In the genomic region with DNA sequence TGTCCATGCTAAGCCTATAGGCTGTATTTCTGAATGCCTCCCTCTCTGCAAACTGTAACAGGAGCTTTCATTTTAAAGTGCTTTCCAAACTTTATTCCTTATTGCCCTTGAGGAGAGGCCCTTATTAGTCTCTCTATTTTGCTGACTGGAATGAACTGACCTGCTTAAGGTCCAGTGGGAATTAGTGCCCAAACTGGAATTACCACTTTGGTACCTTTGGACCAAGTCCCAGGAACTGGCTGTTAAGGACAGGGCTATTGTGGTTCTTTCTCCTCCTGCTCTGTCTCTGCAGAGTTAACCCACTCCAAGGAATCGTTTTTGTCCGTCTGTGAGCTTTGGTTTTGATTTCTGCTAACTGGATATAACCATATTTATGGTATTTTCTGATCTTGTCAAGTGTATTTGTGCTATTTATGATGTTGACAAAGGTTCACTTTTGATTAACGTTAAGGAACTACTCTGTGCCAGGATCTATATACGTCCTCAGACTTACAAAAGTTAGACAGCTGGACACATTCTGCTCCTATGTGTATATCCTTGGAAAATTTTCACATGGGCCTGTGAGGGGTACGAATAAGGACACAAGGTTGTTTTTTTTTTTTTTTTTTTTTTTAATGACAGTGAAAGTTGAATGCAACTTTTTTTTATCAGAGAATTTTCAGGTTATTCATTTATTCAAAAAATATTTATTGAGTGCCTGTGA, we compare ENCODE assay signal across 19 cellular contexts.
DNase-seq lines count a peak whose midpoint lies in the region; ATAC-seq, FAIRE-seq and TF ChIP-seq lines count a peak whose summit lies in the region.
"Had no signal": no experiment of that assay in that cellular context is flagged by ENCODE, and none has a peak within 500 bp of the region (broad histone marks: within the 10 kb centered on the region; RNA-seq: fewer than 3 reads in every experiment).

No MANE protein-coding gene starts in this region.

- H3K36me3 Mint-ChIP-seq in naive thymus-derived CD8-positive, alpha-beta T cell, result peaks cover 0 to 31% (median 6%) of the 10 kb centered on the region in 3 donors

- H3K27me3 ChIP-seq in body of pancreas (no peaks in the 10 kb centered on the region), HepG2 (ENCODE audit: control insufficient read depth in 1 of 2, insufficient read depth in 2 of 2, low read length in 2 of 2) (no peaks in the 10 kb centered on the region), tibial artery (no peaks in the 10 kb centered on the region)
- H3K27me3 ChIP-seq: BLaER1 treated with 17β-estradiol and CSF1 and Interleukin-3, amounts not matched to agents 10 nM and 100 nM; cardiac muscle cell; SJSA1 had no signal

- H3K9me3 Mint-ChIP-seq in naive thymus-derived CD8-positive, alpha-beta T cell, result peaks cover 10 to 42% (median 24%) of the 10 kb centered on the region in 9 donors

- H3K4me1 ChIP-seq in body of pancreas (peaks cover 38% of the 10 kb centered on the region), HepG2 (ENCODE audit: insufficient read depth, low read length) (no peaks in the 10 kb centered on the region), tibial artery (peaks cover 0 to 32% (median 11%) of the 10 kb centered on the region in 4 donors)
- H3K4me1 ChIP-seq: SJSA1 had no signal

- no peak overlapping the region for H3K27ac Mint-ChIP-seq in naive thymus-derived CD8-positive, alpha-beta T cell
- H3K27ac Mint-ChIP-seq: activated naive CD8-positive, alpha-beta T cell treated with anti-CD3 and anti-CD28 coated beads for 36 hours; activated T-cell treated with anti-CD3 and anti-CD28 coated beads, Interleukin-2, amount 50 U/mL, for 24 hours had no signal

- ATAC-seq in body of pancreas (peak; percentile 99), HepG2 (no peak), GM18498 (IDR thresholded peaks at IDR 0.05; ENCODE audit: unreplicated experiment) (no peak)
- ATAC-seq in naive thymus-derived CD8-positive, alpha-beta T cell, result no peak
- ATAC-seq: sciatic nerve had no signal

- H3K4me3 ChIP-seq in body of pancreas, result no peak overlapping the region
- H3K4me3 ChIP-seq in HepG2 (replicated peaks in 1 of 3; ENCODE audit: insufficient read depth in 1 of 3, low read depth in 2 of 3, low read length in 3 of 3), result no peak overlapping the region
- H3K4me3 ChIP-seq in tibial artery, result no peak overlapping the region
- H3K4me3 ChIP-seq: BLaER1 treated with 17β-estradiol and CSF1 and Interleukin-3, amounts not matched to agents 10 nM and 100 nM; cardiac muscle cell; SJSA1 had no signal

- TF ChIP-seq CTCF in body of pancreas (IDR thresholded peaks at IDR 0.05) (no peak), HepG2 (CRISPR knock-in tag; IDR thresholded peaks at IDR 0.05) (no peak), tibial artery (IDR thresholded peaks at IDR 0.05) (no peak)

- H3K4me1 Mint-ChIP-seq in naive thymus-derived CD8-positive, alpha-beta T cell, result peaks cover 0 to 9% (median under 1%) of the 10 kb centered on the region in 4 donors
- H3K4me1 Mint-ChIP-seq: activated naive CD8-positive, alpha-beta T cell treated with anti-CD3 and anti-CD28 coated beads for 36 hours had no signal

- in situ Hi-C loops in HepG2 (cut with HindIII; ENCODE audit: extremely low pct_ligation_motif_present, low pct_unique_long_range_greater_than_20kb), result no loop called here

- CTCF ChIA-PET in HepG2 (lab: Yijun Ruan, JAX; ENCODE audit: low intra/inter-chr PET ratio, low total read pairs), result no interaction called here

- H3K9me3 ChIP-seq in body of pancreas, result no peaks in the 10 kb centered on the region
- peaks cover 18% of the 10 kb centered on the region for H3K9me3 ChIP-seq in HepG2 (ENCODE audit: low read length)
- peaks cover 0 to 9% (median 0%) of the 10 kb centered on the region in 3 donors for H3K9me3 ChIP-seq in tibial artery
- H3K9me3 ChIP-seq: SJSA1 had no signal

- H3K27ac ChIP-seq in body of pancreas, result peak overlapping the region; percentile 28 to 87 (median 77)
- H3K27ac ChIP-seq in HepG2 (ENCODE audit: extremely low read length, insufficient read depth, low read length), result no peak overlapping the region
- peak overlapping the region; percentile 9 to 18 for H3K27ac ChIP-seq in tibial artery
- H3K27ac ChIP-seq: BLaER1 treated with 17β-estradiol and CSF1 and Interleukin-3, amounts not matched to agents 10 nM and 100 nM; cardiac muscle cell; SJSA1 had no signal

- H3K4me2 ChIP-seq in HepG2 (ENCODE audit: low read depth, low read length), result no peak overlapping the region

- POLR2A ChIA-PET in HepG2 (lab: Yijun Ruan, JAX), result no interaction called here
- POLR2A ChIA-PET in naive thymus-derived CD8-positive, alpha-beta T cell (lab: Charles Lee), result no interaction called here

- intact Hi-C loops in body of pancreas (cut with DNase I), result no loop called here
- intact Hi-C loops in HepG2 (cut with micrococcal nuclease; ENCODE audit: unreplicated experiment), result no loop called here
- intact Hi-C loops in tibial artery (cut with DNase I; ENCODE audit: low total_unique reads), result no loop called here

- no peak overlapping the region for H3K9ac ChIP-seq in HepG2 (ENCODE audit: insufficient read depth, low read depth, low read length)
- H3K9ac ChIP-seq: BLaER1 treated with 17β-estradiol and CSF1 and Interleukin-3, amounts not matched to agents 10 nM and 100 nM had no signal

- peak; percentile 42 for TF ChIP-seq RAD21 in Ishikawa (IDR thresholded peaks at IDR 0.05; ENCODE audit: low read depth)
- TF ChIP-seq RAD21 in HepG2 (CRISPR knock-in tag; IDR thresholded peaks at IDR 0.05), result no peak

- WGBS in body of pancreas, 2 donors, result 9 to 20% methylated on average over 5 of the region's 5 CpGs
- WGBS in HepG2 (ENCODE audit: low lambda C conversion rate), result 79% methylated on average over 5 of the region's 5 CpGs

- DNase-seq in body of pancreas (peak; percentile 81 to 92 (median 86)), HepG2 (ENCODE audit: low spot score) (no peak), tibial artery (peak in 1 of 2 donors; percentile 65), NCI-H2171 (lab: John Stamatoyannopoulos, UW) (no peak)
- DNase-seq in naive thymus-derived CD8-positive, alpha-beta T cell, result no peak
- DNase-seq in activated CD4-positive, CD25-positive, alpha-beta regulatory T cell treated with anti-CD3 and anti-CD28 coated beads, Interleukin-2, amount 50 U/mL, for 72 hours, result no peak
- DNase-seq: activated naive CD8-positive, alpha-beta T cell treated with anti-CD3 and anti-CD28 coated beads for 36 hours; activated T-cell treated with anti-CD3 and anti-CD28 coated beads, Interleukin-2, amount 50 U/mL, for 24 hours; effector CD8-positive, alpha-beta T cell; mesenchymal stem cell; NCI-H2227 treated with DMSO at 0.1 percent for 48 hours; stimulated activated CD4-positive, alpha-beta T cell treated with anti-CD3 and anti-CD28 coated beads, Interleukin-2, amount 100 ng/mL, for 48 hours; stimulated activated CD8-positive, alpha-beta memory T cell treated with anti-CD3 and anti-CD28 coated beads, Interleukin-4, amount 100 ng/mL, for 48 hours had no signal

- no peaks in the 10 kb centered on the region for H4K20me1 ChIP-seq in HepG2 (ENCODE audit: insufficient read depth, low read length)
- H4K20me1 ChIP-seq: BLaER1 treated with 17β-estradiol and CSF1 and Interleukin-3, amounts not matched to agents 10 nM and 100 nM had no signal

- no peak for FAIRE-seq in HepG2 (lab: Jason Lieb, UNC)

- H3K36me3 ChIP-seq in body of pancreas (replicated peaks in 1 of 2; ENCODE audit: insufficient read depth in 1 of 2, low read depth in 2 of 2) (no peaks in the 10 kb centered on the region), HepG2 (replicated peaks in 1 of 2; ENCODE audit: control insufficient read depth in 1 of 2, insufficient read depth in 2 of 2, low read length in 2 of 2) (no peaks in the 10 kb centered on the region), tibial artery (no peaks in the 10 kb centered on the region)
- H3K36me3 ChIP-seq: cardiac muscle cell, SJSA1 had no signal

- BruUV-seq in HepG2 (replicated peaks; lab: Mats Ljungman, UMichigan), result no TSS peak

- TF ChIP-seq EP300 in Ishikawa (IDR thresholded peaks at IDR 0.05; ENCODE audit: borderline replicate concordance), result peak; percentile 68; the same call in 1 of the 2 replicates
- TF ChIP-seq EP300 in HepG2 (IDR thresholded peaks at IDR 0.05; ENCODE audit: low read depth in 2 of 2, low read length in 2 of 2), result no peak
- no peak for TF ChIP-seq EP300 in HepG2 (CRISPR knock-in tag; IDR thresholded peaks at IDR 0.05; ENCODE audit: borderline replicate concordance)

- H3K27me3 Mint-ChIP-seq in naive thymus-derived CD8-positive, alpha-beta T cell, result no peaks in the 10 kb centered on the region
- H3K27me3 Mint-ChIP-seq: activated naive CD8-positive, alpha-beta T cell treated with anti-CD3 and anti-CD28 coated beads for 36 hours; activated T-cell treated with anti-CD3 and anti-CD28 coated beads, Interleukin-2, amount 50 U/mL, for 24 hours had no signal

- H3K79me2 ChIP-seq in HepG2 (ENCODE audit: insufficient read depth, low read length), result no peaks in the 10 kb centered on the region

- TF ChIP-seq POLR2A in body of pancreas (IDR thresholded peaks at IDR 0.05) (no peak), HepG2 (IDR thresholded peaks at IDR 0.05; ENCODE audit: insufficient read depth in 1 of 2, low read depth in 2 of 2, low read length in 2 of 2) (no peak)

- H2AFZ ChIP-seq in HepG2 (ENCODE audit: low read length), result no peak overlapping the region

- no peak overlapping the region for H3K4me3 Mint-ChIP-seq in naive thymus-derived CD8-positive, alpha-beta T cell
- H3K4me3 Mint-ChIP-seq: activated naive CD8-positive, alpha-beta T cell treated with anti-CD3 and anti-CD28 coated beads for 36 hours; activated T-cell treated with anti-CD3 and anti-CD28 coated beads, Interleukin-2, amount 50 U/mL, for 24 hours had no signal

TF ChIP-seq in Ishikawa, 13 proteins besides CTCF, POLR2A, EP300 and RAD21 (continues in another document):
- TF ChIP-seq TCF12 (IDR thresholded peaks at IDR 0.05; ENCODE audit: low read depth), result peak; percentile 55; the same call in 1 of the 2 replicates
- TF ChIP-seq FOXM1 (IDR thresholded peaks at IDR 0.05; ENCODE audit: borderline replicate concordance, low read depth), result peak; percentile 43; the same call in 1 of the 2 replicates
- peak; percentile 53; the same call in 1 of the 2 replicates for TF ChIP-seq TEAD4 (IDR thresholded peaks at IDR 0.05)
- no peak for TF ChIP-seq ZBTB7A (IDR thresholded peaks at IDR 0.05; ENCODE audit: low read depth)
- TF ChIP-seq EGR1 (IDR thresholded peaks at IDR 0.05), result no peak
- peak; percentile 95 for TF ChIP-seq NFIC (IDR thresholded peaks at IDR 0.05)
- peak; percentile 36; the same call in 1 of the 2 replicates for TF ChIP-seq YY1 (IDR thresholded peaks at IDR 0.05; ENCODE audit: low read depth)

TF ChIP-seq in HepG2, 621 proteins besides CTCF, POLR2A, EP300 and RAD21:
- no peak for TF ChIP-seq JUND (CRISPR knock-in tag; IDR thresholded peaks at IDR 0.05)
- 0 out of 4 replicates have a peak, but pooled peaks have one; percentile 1 to 8 for TF ChIP-seq MAFK (conservative IDR thresholded peaks at IDR 0.05 in 1 of 2, IDR thresholded peaks at IDR 0.05 in 1 of 2; ENCODE audit: low read length in 2 of 2)
- TF ChIP-seq SATB2 (CRISPR knock-in tag; IDR thresholded peaks at IDR 0.05), result no peak

Comparison
In these comparisons a context has a peak if more than half of its experiments do, and no peak if none do; other contexts are left out.
1. DNase-seq: peak in body of pancreas (4 of 4); none in HepG2 (single experiment), NCI-H2171 (single experiment), naive thymus-derived CD8-positive, alpha-beta T cell (0 of 10) and activated CD4-positive, CD25-positive, alpha-beta regulatory T cell treated with anti-CD3 and anti-CD28 coated beads, Interleukin-2, amount 50 U/mL, for 72 hours (single experiment).